11 cellular contexts compared by ENCODE assay signal in genomic region chr22:24937114-24937513, GRCh38. TPM values are rescaled to one million over a fixed set of nuclear protein-coding genes. Genes with fewer than 3 reads are reported as not detected.
DNase-seq lines count a peak whose midpoint lies in the region; ATAC-seq and TF ChIP-seq lines count a peak whose summit lies in the region.
"Had no signal": no experiment of that assay in that cellular context is flagged by ENCODE, and none has a peak within 500 bp of the region (broad histone marks: within the 10 kb centered on the region; RNA-seq: fewer than 3 reads in every experiment).

No MANE protein-coding gene starts in this region.

- H3K36me3 Mint-ChIP-seq in activated CD4-positive, alpha-beta memory T cell treated with anti-CD3 and anti-CD28 coated beads, Interleukin-2, amount 10 ng/mL, durations not matched to agents 7 days and 5 days (ENCODE audit: low read depth), result no peaks in the 10 kb centered on the region
- H3K36me3 Mint-ChIP-seq in activated CD4-positive, alpha-beta memory T cell treated with anti-CD3 and anti-CD28 coated beads for 36 hours, result no peaks in the 10 kb centered on the region
- H3K36me3 Mint-ChIP-seq in chondrocyte (ENCODE audit: low read depth) (no peaks in the 10 kb centered on the region), progenitor cell of endocrine pancreas (ENCODE audit: insufficient read depth) (no peaks in the 10 kb centered on the region)

- H3K4me3 ChIP-seq in gastrocnemius medialis, result no peak overlapping the region
- H3K4me3 ChIP-seq: SJSA1 had no signal

- ATAC-seq in HG03139 (IDR thresholded peaks at IDR 0.05; ENCODE audit: unreplicated experiment), result no peak
- ATAC-seq in gastrocnemius medialis, result no peak
- no peak for ATAC-seq in HG03135 (IDR thresholded peaks at IDR 0.05; ENCODE audit: unreplicated experiment)

- no peak overlapping the region for H3K27ac ChIP-seq in gastrocnemius medialis
- H3K27ac ChIP-seq: SJSA1 had no signal

- DNase-seq in activated CD4-positive, alpha-beta memory T cell treated with anti-CD3 and anti-CD28 coated beads, Interleukin-2, amount 10 ng/mL, durations not matched to agents 7 days and 5 days, result peak; percentile 23
- no peak for DNase-seq in activated CD4-positive, alpha-beta memory T cell treated with anti-CD3 and anti-CD28 coated beads for 36 hours
- DNase-seq in NCI-H69 (lab: John Stamatoyannopoulos, UW) (peak; percentile 53), chondrocyte (ENCODE audit: low spot score) (no peak), progenitor cell of endocrine pancreas (ENCODE audit: low spot score, unreplicated experiment) (no peak), gastrocnemius medialis (no peak)
- DNase-seq: aorta had no signal

- intact Hi-C loops in activated CD4-positive, alpha-beta memory T cell treated with anti-CD3 and anti-CD28 coated beads for 36 hours (cut with micrococcal nuclease), result no loop called here
- intact Hi-C loops in gastrocnemius medialis (cut with DNase I; ENCODE audit: low total_unique reads), result loop anchor here (5.0 kb wide), 1 partner anchor 110 kb away; no protein-coding TSS in a partner anchor

- H3K27ac Mint-ChIP-seq in activated CD4-positive, alpha-beta memory T cell treated with anti-CD3 and anti-CD28 coated beads, Interleukin-2, amount 10 ng/mL, durations not matched to agents 7 days and 5 days, result no peak overlapping the region
- H3K27ac Mint-ChIP-seq in activated CD4-positive, alpha-beta memory T cell treated with anti-CD3 and anti-CD28 coated beads for 36 hours, result no peak overlapping the region
- H3K27ac Mint-ChIP-seq in chondrocyte (ENCODE audit: unreplicated experiment), result no peak overlapping the region
- H3K27ac Mint-ChIP-seq in progenitor cell of endocrine pancreas, result no peak overlapping the region

- no peaks in the 10 kb centered on the region for H3K36me3 ChIP-seq in gastrocnemius medialis
- H3K36me3 ChIP-seq: SJSA1 had no signal

- no peaks in the 10 kb centered on the region for H3K4me1 Mint-ChIP-seq in activated CD4-positive, alpha-beta memory T cell treated with anti-CD3 and anti-CD28 coated beads, Interleukin-2, amount 10 ng/mL, durations not matched to agents 7 days and 5 days
- no peaks in the 10 kb centered on the region for H3K4me1 Mint-ChIP-seq in activated CD4-positive, alpha-beta memory T cell treated with anti-CD3 and anti-CD28 coated beads for 36 hours (ENCODE audit: low read depth)
- H3K4me1 Mint-ChIP-seq in chondrocyte (ENCODE audit: low read depth) (no peaks in the 10 kb centered on the region), progenitor cell of endocrine pancreas (ENCODE audit: low read depth) (no peaks in the 10 kb centered on the region)

- TF ChIP-seq CTCF in chondrocyte (IDR thresholded peaks at IDR 0.05), result peak; percentile 72
- peak; percentile 48 for TF ChIP-seq CTCF in progenitor cell of endocrine pancreas (IDR thresholded peaks at IDR 0.05; ENCODE audit: unreplicated experiment)
- no peak for TF ChIP-seq CTCF in gastrocnemius medialis (IDR thresholded peaks at IDR 0.05 in 4 of 5, conservative IDR thresholded peaks at IDR 0.05 in 1 of 5)

- H3K27me3 ChIP-seq in gastrocnemius medialis, result no peaks in the 10 kb centered on the region

- POLR2A ChIA-PET in activated CD4-positive, alpha-beta memory T cell treated with anti-CD3 and anti-CD28 coated beads, Interleukin-2, amount 10 ng/mL, durations not matched to agents 7 days and 5 days (lab: Charles Lee), result interaction anchor here (1.0 kb wide), 1 partner anchor 112 kb away, joined by 3 read pairs; no protein-coding TSS in a partner anchor
- POLR2A ChIA-PET in activated CD4-positive, alpha-beta memory T cell treated with anti-CD3 and anti-CD28 coated beads for 36 hours (lab: Charles Lee), result interaction anchor here (0.6 kb wide), 1 partner anchor 73 kb away, joined by 4 read pairs; no protein-coding TSS in a partner anchor

- H3K4me1 ChIP-seq in gastrocnemius medialis, result no peaks in the 10 kb centered on the region
- H3K4me1 ChIP-seq: SJSA1 had no signal

- H3K9me3 Mint-ChIP-seq in activated CD4-positive, alpha-beta memory T cell treated with anti-CD3 and anti-CD28 coated beads, Interleukin-2, amount 10 ng/mL, durations not matched to agents 7 days and 5 days, result no peaks in the 10 kb centered on the region
- no peaks in the 10 kb centered on the region for H3K9me3 Mint-ChIP-seq in activated CD4-positive, alpha-beta memory T cell treated with anti-CD3 and anti-CD28 coated beads for 36 hours
- no peaks in the 10 kb centered on the region for H3K9me3 Mint-ChIP-seq in chondrocyte (ENCODE audit: low read depth)
- no peaks in the 10 kb centered on the region for H3K9me3 Mint-ChIP-seq in progenitor cell of endocrine pancreas (ENCODE audit: low read depth)

- peaks cover 12% of the 10 kb centered on the region for H3K27me3 Mint-ChIP-seq in activated CD4-positive, alpha-beta memory T cell treated with anti-CD3 and anti-CD28 coated beads, Interleukin-2, amount 10 ng/mL, durations not matched to agents 7 days and 5 days
- peaks cover 3% of the 10 kb centered on the region for H3K27me3 Mint-ChIP-seq in activated CD4-positive, alpha-beta memory T cell treated with anti-CD3 and anti-CD28 coated beads for 36 hours
- peaks cover 11% of the 10 kb centered on the region for H3K27me3 Mint-ChIP-seq in chondrocyte (ENCODE audit: low read depth)
- no peaks in the 10 kb centered on the region for H3K27me3 Mint-ChIP-seq in progenitor cell of endocrine pancreas

- in situ Hi-C loops in gastrocnemius medialis (cut with MboI; ENCODE audit: low sequenced_read_pairs in 4 of 4), result loop anchor here in 1 of 4 donors (25.0 kb wide), 1 partner anchor 250 kb away; the partner anchor contains the start of gene CRYBB3

- TF ChIP-seq POLR2A in gastrocnemius medialis (IDR thresholded peaks at IDR 0.05), result no peak

- CTCF ChIA-PET in activated CD4-positive, alpha-beta memory T cell treated with anti-CD3 and anti-CD28 coated beads, Interleukin-2, amount 10 ng/mL, durations not matched to agents 7 days and 5 days (lab: Charles Lee), result interaction anchor here (1.0 to 5.1 kb wide), 6 partner anchors 10 to 168 kb away, joined by 3 to 63 read pairs (median 14); no protein-coding TSS in a partner anchor
- CTCF ChIA-PET in activated CD4-positive, alpha-beta memory T cell treated with anti-CD3 and anti-CD28 coated beads for 36 hours (lab: Charles Lee), result interaction anchor here (0.6 to 5.6 kb wide), 5 partner anchors 10 to 120 kb away, joined by 3 to 124 read pairs (median 4); no protein-coding TSS in a partner anchor

- no peak overlapping the region for H3K4me3 Mint-ChIP-seq in activated CD4-positive, alpha-beta memory T cell treated with anti-CD3 and anti-CD28 coated beads, Interleukin-2, amount 10 ng/mL, durations not matched to agents 7 days and 5 days
- no peak overlapping the region for H3K4me3 Mint-ChIP-seq in activated CD4-positive, alpha-beta memory T cell treated with anti-CD3 and anti-CD28 coated beads for 36 hours
- no peak overlapping the region for H3K4me3 Mint-ChIP-seq in chondrocyte (ENCODE audit: unreplicated experiment)
- H3K4me3 Mint-ChIP-seq in progenitor cell of endocrine pancreas (ENCODE audit: low read depth), result no peak overlapping the region

- no peaks in the 10 kb centered on the region for H3K9me3 ChIP-seq in gastrocnemius medialis
- H3K9me3 ChIP-seq: SJSA1 had no signal

RNA-seq across cellular contexts. Expression of gene LHFPL7, which starts 9.4 kb away (rescaled TPM):
- total RNA-seq in activated CD4-positive, alpha-beta memory T cell treated with anti-CD3 and anti-CD28 coated beads, Interleukin-2, amount 10 ng/mL, durations not matched to agents 7 days and 5 days, result not detected
- total RNA-seq in activated CD4-positive, alpha-beta memory T cell treated with anti-CD3 and anti-CD28 coated beads for 36 hours, result not detected
- total RNA-seq in chondrocyte (not detected in 3 replicates), progenitor cell of endocrine pancreas (not detected in 2 replicates), gastrocnemius medialis (not detected)
- total RNA-seq: aorta, mesenteric fat pad had no signal

RNA-seq across cellular contexts. Expression of gene KIAA1671, which starts 15.4 kb away (rescaled TPM):
- 10 to 100 TPM; 35.0 to 35.5 TPM for total RNA-seq in activated CD4-positive, alpha-beta memory T cell treated with anti-CD3 and anti-CD28 coated beads, Interleukin-2, amount 10 ng/mL, durations not matched to agents 7 days and 5 days
- total RNA-seq in activated CD4-positive, alpha-beta memory T cell treated with anti-CD3 and anti-CD28 coated beads for 36 hours, result 1 to 10 TPM; 6.5 to 6.8 TPM
- total RNA-seq in chondrocyte (27.5 to 36.6 TPM (median 28.5 TPM) in 3 replicates), progenitor cell of endocrine pancreas (57.1 and 62.1 TPM in 2 replicates), gastrocnemius medialis (10 to 100 TPM; 16.2 to 35.0 (median 21.7) TPM)

Comparison
In these comparisons a context has a peak if more than half of its experiments do, and no peak if none do; other contexts are left out.
1. DNase-seq: peak in activated CD4-positive, alpha-beta memory T cell treated with anti-CD3 and anti-CD28 coated beads, Interleukin-2, amount 10 ng/mL, durations not matched to agents 7 days and 5 days (single experiment) and NCI-H69 (single experiment); none in activated CD4-positive, alpha-beta memory T cell treated with anti-CD3 and anti-CD28 coated beads for 36 hours (single experiment), chondrocyte (single experiment), progenitor cell of endocrine pancreas (single experiment) and gastrocnemius medialis (0 of 2).
2. CTCF ChIP-seq: peak in chondrocyte (single experiment) and progenitor cell of endocrine pancreas (single experiment); none in gastrocnemius medialis (0 of 5).